ENCODE assay signal across 23 cellular contexts in genomic region chr11:2728663-2729332, GRCh38. TPM values are rescaled to one million over a fixed set of nuclear protein-coding genes. Genes with fewer than 3 reads are reported as not detected.
DNase-seq lines count a peak whose midpoint lies in the region; ATAC-seq and TF ChIP-seq lines count a peak whose summit lies in the region.
"Had no signal": no experiment of that assay in that cellular context is flagged by ENCODE, and none has a peak within 500 bp of the region (broad histone marks: within the 10 kb centered on the region; RNA-seq: fewer than 3 reads in every experiment).

No MANE protein-coding gene starts in this region.

- POLR2A ChIA-PET in PC-3 (lab: Charles Lee; ENCODE audit: unreplicated experiment), result no interaction called here

- H3K79me2 ChIP-seq in PC-3 (ENCODE audit: low read length), result no peaks in the 10 kb centered on the region
- H3K79me2 ChIP-seq in neural progenitor cell (ENCODE audit: low read depth), result no peaks in the 10 kb centered on the region

- DNase-seq in RPMI7951 (ENCODE audit: low read depth), result peak; percentile 8
- peak; percentile 85 for DNase-seq in foreskin melanocyte
- peak; percentile 77 for DNase-seq in middle frontal gyrus (ENCODE audit: extremely low spot score, low spot score)
- DNase-seq in substantia nigra (lab: John Stamatoyannopoulos, UW), result peak; percentile 42 to 93 (median 79)
- DNase-seq in PC-3, result no peak
- no peak for DNase-seq in neural progenitor cell (ENCODE audit: low spot score)
- DNase-seq: activated CD4-positive, CD25-positive, alpha-beta regulatory T cell; activated CD8-positive, alpha-beta T cell treated with anti-CD3 and anti-CD28 coated beads for 36 hours; activated effector memory CD4-positive, alpha-beta T cell treated with anti-CD3 and anti-CD28 coated beads, Interleukin-2, amount 50 U/mL, for 16 hours; activated naive CD8-positive, alpha-beta T cell treated with anti-CD3 and anti-CD28 coated beads, Interleukin-2, amount 50 U/mL, for 24 hours; CD4-positive, alpha-beta T cell; colonic mucosa; effector memory CD8-positive, alpha-beta T cell; mesenchymal stem cell; NCI-H1694 treated with DMSO at 0.1 percent for 48 hours; NCI-H748 treated with DMSO at 0.1 percent for 48 hours; ovary; T1000 had no signal

- no peak overlapping the region for H3K4me3 Mint-ChIP-seq in neural progenitor cell
- H3K4me3 Mint-ChIP-seq: activated CD8-positive, alpha-beta T cell treated with anti-CD3 and anti-CD28 coated beads for 36 hours; activated naive CD8-positive, alpha-beta T cell treated with anti-CD3 and anti-CD28 coated beads, Interleukin-2, amount 50 U/mL, for 24 hours; CD4-positive, alpha-beta T cell; effector memory CD8-positive, alpha-beta T cell had no signal

- H3K9me2 ChIP-seq in PC-3 (replicated peaks; ENCODE audit: low read length), result no peaks in the 10 kb centered on the region

- TF ChIP-seq CTCF in PC-3 (conservative IDR thresholded peaks at IDR 0.05; ENCODE audit: low read depth, low read length) (no peak), neural progenitor cell (IDR thresholded peaks at IDR 0.05) (no peak)

- H4K20me1 ChIP-seq in PC-3 (ENCODE audit: low read length), result no peaks in the 10 kb centered on the region
- H4K20me1 ChIP-seq in neural progenitor cell (ENCODE audit: low read depth), result no peaks in the 10 kb centered on the region

- no peak overlapping the region for H3K4me2 ChIP-seq in PC-3 (ENCODE audit: low read length)
- no peak overlapping the region for H3K4me2 ChIP-seq in neural progenitor cell

- H3K9me3 Mint-ChIP-seq in neural progenitor cell, result peaks cover 2% of the 10 kb centered on the region
- H3K9me3 Mint-ChIP-seq: activated CD8-positive, alpha-beta T cell treated with anti-CD3 and anti-CD28 coated beads for 36 hours; activated naive CD8-positive, alpha-beta T cell treated with anti-CD3 and anti-CD28 coated beads, Interleukin-2, amount 50 U/mL, for 24 hours; CD4-positive, alpha-beta T cell; effector memory CD8-positive, alpha-beta T cell had no signal

- no peak overlapping the region for H3K27ac Mint-ChIP-seq in neural progenitor cell
- H3K27ac Mint-ChIP-seq: activated CD8-positive, alpha-beta T cell treated with anti-CD3 and anti-CD28 coated beads for 36 hours; activated naive CD8-positive, alpha-beta T cell treated with anti-CD3 and anti-CD28 coated beads, Interleukin-2, amount 50 U/mL, for 24 hours; CD4-positive, alpha-beta T cell; effector memory CD8-positive, alpha-beta T cell had no signal

- H3K27me3 Mint-ChIP-seq in neural progenitor cell (ENCODE audit: insufficient read depth, low read depth), result peaks cover 29% of the 10 kb centered on the region
- H3K27me3 Mint-ChIP-seq: activated CD8-positive, alpha-beta T cell treated with anti-CD3 and anti-CD28 coated beads for 36 hours; activated naive CD8-positive, alpha-beta T cell treated with anti-CD3 and anti-CD28 coated beads, Interleukin-2, amount 50 U/mL, for 24 hours; CD4-positive, alpha-beta T cell; effector memory CD8-positive, alpha-beta T cell had no signal

- ATAC-seq in HG03378 (IDR thresholded peaks at IDR 0.05; ENCODE audit: unreplicated experiment) (no peak), PC-3 (no peak), HG02642 (IDR thresholded peaks at IDR 0.05; ENCODE audit: poor library complexity, unreplicated experiment) (no peak)
- ATAC-seq: activated CD8-positive, alpha-beta T cell treated with anti-CD3 and anti-CD28 coated beads for 36 hours; activated naive CD8-positive, alpha-beta T cell treated with anti-CD3 and anti-CD28 coated beads, Interleukin-2, amount 50 U/mL, for 24 hours; effector memory CD8-positive, alpha-beta T cell; HCT116 had no signal

- H3K27me3 ChIP-seq in PC-3 (ENCODE audit: low read length) (no peaks in the 10 kb centered on the region), neural progenitor cell (peaks cover 43% of the 10 kb centered on the region)
- H3K27me3 ChIP-seq: breast epithelium, colonic mucosa, ovary, upper lobe of left lung had no signal

- no peaks in the 10 kb centered on the region for H3K4me1 ChIP-seq in PC-3 (ENCODE audit: insufficient read depth, low read length)
- no peaks in the 10 kb centered on the region for H3K4me1 ChIP-seq in neural progenitor cell
- H3K4me1 ChIP-seq: breast epithelium, colonic mucosa had no signal

- H3K36me3 ChIP-seq in PC-3 (ENCODE audit: low read depth, low read length) (no peaks in the 10 kb centered on the region), neural progenitor cell (no peaks in the 10 kb centered on the region)
- H3K36me3 ChIP-seq: breast epithelium, colonic mucosa, ovary, upper lobe of left lung had no signal

- H2AFZ ChIP-seq in PC-3 (ENCODE audit: low read length) (no peak overlapping the region), neural progenitor cell (replicated peaks) (no peak overlapping the region)

- H3K9ac ChIP-seq in PC-3 (ENCODE audit: low read length) (no peak overlapping the region), neural progenitor cell (no peak overlapping the region)

- H3K4me3 ChIP-seq in PC-3 (ENCODE audit: low read length), result no peak overlapping the region
- no peak overlapping the region for H3K4me3 ChIP-seq in neural progenitor cell
- H3K4me3 ChIP-seq: breast epithelium, colonic mucosa, ovary, upper lobe of left lung had no signal

- H3K4me1 Mint-ChIP-seq in neural progenitor cell, result peaks cover 37% of the 10 kb centered on the region
- H3K4me1 Mint-ChIP-seq: activated naive CD8-positive, alpha-beta T cell treated with anti-CD3 and anti-CD28 coated beads, Interleukin-2, amount 50 U/mL, for 24 hours had no signal

- H3K9me3 ChIP-seq in PC-3 (ENCODE audit: low read length), result no peaks in the 10 kb centered on the region
- no peaks in the 10 kb centered on the region for H3K9me3 ChIP-seq in neural progenitor cell (ENCODE audit: low read depth)
- H3K9me3 ChIP-seq: breast epithelium, colonic mucosa, ovary, upper lobe of left lung had no signal

- H3K36me3 Mint-ChIP-seq in neural progenitor cell, result no peaks in the 10 kb centered on the region

- H3K27ac ChIP-seq in substantia nigra (ENCODE audit: low read depth, low read length, poor library complexity, severe bottlenecking) (peak overlapping the region; percentile 100), PC-3 (ENCODE audit: low read length) (no peak overlapping the region), neural progenitor cell (no peak overlapping the region)
- H3K27ac ChIP-seq: breast epithelium, colonic mucosa, ovary, upper lobe of left lung had no signal

- no TSS peak for BruUV-seq in PC-3 (replicated peaks; lab: Mats Ljungman, UMichigan)

- CTCF ChIA-PET in PC-3 (lab: Charles Lee), result no interaction called here

- no peaks in the 10 kb centered on the region for H3F3A ChIP-seq in PC-3 (ENCODE audit: low read length, unreplicated experiment)
- H3F3A ChIP-seq in neural progenitor cell (ENCODE audit: low read depth), result no peaks in the 10 kb centered on the region

- intact Hi-C loops in PC-3 (cut with micrococcal nuclease), result no loop called here

RNA-seq across cellular contexts. Expression of gene KCNQ1OT1, which starts 29.0 kb away (rescaled TPM):
- 0.29 and 0.36 TPM in 2 replicates for total RNA-seq in RPMI7951 (2014; rRNA removed; shearing (Covaris generic))
- total RNA-seq in PC-3 (2014; rRNA removed) (1.5 and 1.7 TPM in 2 replicates), neural progenitor cell (ENCODE audit: low replicate concordance) (2.3 TPM in 2 replicates)

Comparison
In these comparisons a context has a peak if more than half of its experiments do, and no peak if none do; other contexts are left out.
1. DNase-seq: peak in RPMI7951 (single experiment), foreskin melanocyte (single experiment), middle frontal gyrus (single experiment) and substantia nigra (49 of 49); none in PC-3 (single experiment) and neural progenitor cell (single experiment).